ENCODE assay signal across 16 cellular contexts in genomic region chr12:109147954-109148353, GRCh38. TPM values are rescaled to one million over a fixed set of nuclear protein-coding genes. Genes with fewer than 3 reads are reported as not detected.
DNase-seq lines count a peak whose midpoint lies in the region; TF ChIP-seq lines count a peak whose summit lies in the region.
"Had no signal": no experiment of that assay in that cellular context is flagged by ENCODE, and none has a peak within 500 bp of the region (broad histone marks: within the 10 kb centered on the region; RNA-seq: fewer than 3 reads in every experiment).

No MANE protein-coding gene starts in this region.

- intact Hi-C loops in esophagus squamous epithelium (cut with DNase I): no loop called here

- H3K9me2 ChIP-seq in Karpas-422 (replicated peaks; ENCODE audit: insufficient read depth, low read length): no peaks in the 10 kb centered on the region

- no peak overlapping the region for H3K4me2 ChIP-seq in Karpas-422 (ENCODE audit: low read depth, low read length, poor library complexity, severe bottlenecking)
- H3K4me2 ChIP-seq: BLaER1 treated with 17β-estradiol and CSF1 and Interleukin-3, amounts not matched to agents 10 nM and 100 nM had no signal

- DNase-seq in H4 (ENCODE audit: low spot score): peak; percentile 15
- no peak for DNase-seq in esophagus squamous epithelium (lab: John Stamatoyannopoulos, UW)
- DNase-seq in medulla oblongata (ENCODE audit: extremely low spot score): peak; percentile 41
- DNase-seq in stromal cell of bone marrow (ENCODE audit: low read depth): peak; percentile 84
- DNase-seq in A172 (ENCODE audit: low spot score): no peak
- no peak for DNase-seq in GM13976 (ENCODE audit: low spot score)
- DNase-seq in Karpas-422: no peak
- no peak for DNase-seq in central memory CD4-positive, alpha-beta T cell
- DNase-seq: activated CD4-positive, alpha-beta T cell treated with anti-CD3 and anti-CD28 coated beads, Interleukin-2, amount 50 U/mL, for 1 hour; EL; H9; MG63; PC-3; stimulated activated CD4-positive, alpha-beta T cell treated with anti-CD3 and anti-CD28 coated beads, Interleukin-15, amount 100 ng/mL, for 24 hours had no signal

- H3K9me3 ChIP-seq in esophagus squamous epithelium: no peaks in the 10 kb centered on the region
- no peaks in the 10 kb centered on the region for H3K9me3 ChIP-seq in Karpas-422 (ENCODE audit: low read length)
- H3K9me3 ChIP-seq: BLaER1 treated with 17β-estradiol and CSF1 and Interleukin-3, amounts not matched to agents 10 nM and 100 nM; MG63 had no signal

- no peak overlapping the region for H2AFZ ChIP-seq in Karpas-422 (ENCODE audit: low read length)

- H3K4me3 ChIP-seq in esophagus squamous epithelium (no peak overlapping the region), Karpas-422 (ENCODE audit: low read length) (no peak overlapping the region)
- H3K4me3 ChIP-seq: BLaER1 treated with 17β-estradiol and CSF1 and Interleukin-3, amounts not matched to agents 10 nM and 100 nM; cardiac muscle cell; MG63 had no signal

- H3K36me3 ChIP-seq in esophagus squamous epithelium (no peaks in the 10 kb centered on the region), Karpas-422 (ENCODE audit: insufficient read depth, low read length) (no peaks in the 10 kb centered on the region)
- H3K36me3 ChIP-seq: BLaER1 treated with 17β-estradiol and CSF1 and Interleukin-3, amounts not matched to agents 10 nM and 100 nM; MG63 had no signal

- no peaks in the 10 kb centered on the region for H4K20me1 ChIP-seq in Karpas-422 (ENCODE audit: insufficient read depth, low read depth, low read length)

- H3K9ac ChIP-seq in Karpas-422 (ENCODE audit: low read length): no peak overlapping the region
- H3K9ac ChIP-seq: BLaER1 treated with 17β-estradiol and CSF1 and Interleukin-3, amounts not matched to agents 10 nM and 100 nM had no signal

- no peak for TF ChIP-seq POLR2A in esophagus squamous epithelium (IDR thresholded peaks at IDR 0.05)

- H3K4me1 ChIP-seq in esophagus squamous epithelium: peaks cover 0 to 50% (median 20%) of the 10 kb centered on the region in 3 donors
- no peaks in the 10 kb centered on the region for H3K4me1 ChIP-seq in Karpas-422 (ENCODE audit: low read length)

- in situ Hi-C loops in GM13976 (cut with MboI; ENCODE audit: low sequenced_read_pairs, unreplicated experiment): no loop called here

- peak overlapping the region; percentile 16 to 86 (median 78) for H3K27ac ChIP-seq in esophagus squamous epithelium
- no peak overlapping the region for H3K27ac ChIP-seq in Karpas-422 (ENCODE audit: low read length)
- H3K27ac ChIP-seq: BLaER1 treated with 17β-estradiol and CSF1 and Interleukin-3, amounts not matched to agents 10 nM and 100 nM; cardiac muscle cell had no signal

- TF ChIP-seq CTCF in esophagus squamous epithelium (IDR thresholded peaks at IDR 0.05) (no peak), GM13976 (IDR thresholded peaks at IDR 0.05; ENCODE audit: borderline replicate concordance, control extremely low read depth, extremely low read depth, insufficient read depth, missing control alignments) (no peak)

- WGBS in esophagus squamous epithelium, 2 donors: 21 to 22% methylated on average over 2 of the region's 2 CpGs

- no peaks in the 10 kb centered on the region for H3K79me2 ChIP-seq in Karpas-422 (ENCODE audit: low read length)

- H3K27me3 ChIP-seq in esophagus squamous epithelium (no peaks in the 10 kb centered on the region), Karpas-422 (ENCODE audit: low read length) (no peaks in the 10 kb centered on the region)
- H3K27me3 ChIP-seq: cardiac muscle cell, MG63 had no signal

RNA-seq across cellular contexts. Expression of gene ACACB, which starts 31.6 kb away (rescaled TPM):
- total RNA-seq in H4 (2014; rRNA removed; shearing (Covaris generic)): 1.6 and 2.2 TPM in 2 replicates
- total RNA-seq in esophagus squamous epithelium: 10 to 100 TPM in 3 of 4 donors, 1 to 10 TPM in 1; 5.9 to 48.4 (median 27.3) TPM
- total RNA-seq in A172 (2014; rRNA removed; shearing (Covaris generic)): 3.2 and 5.7 TPM in 2 replicates
- total RNA-seq in Karpas-422 (2014; rRNA removed; shearing (Covaris generic); ENCODE audit: low replicate concordance): 6.5 and 12.3 TPM in 2 replicates

RNA-seq across cellular contexts. Expression of gene UNG, which starts 50.6 kb away (rescaled TPM):
- 57.7 and 58.0 TPM in 2 replicates for total RNA-seq in H4 (2014; rRNA removed; shearing (Covaris generic))
- total RNA-seq in esophagus squamous epithelium: 10 to 100 TPM; 28.0 to 43.1 (median 38.7) TPM
- 60.1 and 112 TPM in 2 replicates for total RNA-seq in A172 (2014; rRNA removed; shearing (Covaris generic))
- total RNA-seq in Karpas-422 (2014; rRNA removed; shearing (Covaris generic); ENCODE audit: low replicate concordance): 28.8 and 31.6 TPM in 2 replicates

RNA-seq across cellular contexts. Expression of gene ALKBH2, which starts 54.7 kb away (rescaled TPM):
- 18.1 and 19.5 TPM in 2 replicates for total RNA-seq in H4 (2014; rRNA removed; shearing (Covaris generic))
- total RNA-seq in esophagus squamous epithelium: 10 to 100 TPM in 3 of 4 donors, 1 to 10 TPM in 1; 7.9 to 20.6 (median 14.8) TPM
- 21.6 and 28.9 TPM in 2 replicates for total RNA-seq in A172 (2014; rRNA removed; shearing (Covaris generic))
- 30.6 and 47.7 TPM in 2 replicates for total RNA-seq in Karpas-422 (2014; rRNA removed; shearing (Covaris generic); ENCODE audit: low replicate concordance)

Comparison
In these comparisons a context has a peak if more than half of its experiments do, and no peak if none do; other contexts are left out.
1. DNase-seq: peak in H4 (single experiment), medulla oblongata (single experiment) and stromal cell of bone marrow (single experiment); none in esophagus squamous epithelium (single experiment), A172 (single experiment), GM13976 (single experiment), Karpas-422 (single experiment) and central memory CD4-positive, alpha-beta T cell (single experiment).